In the genomic region with DNA sequence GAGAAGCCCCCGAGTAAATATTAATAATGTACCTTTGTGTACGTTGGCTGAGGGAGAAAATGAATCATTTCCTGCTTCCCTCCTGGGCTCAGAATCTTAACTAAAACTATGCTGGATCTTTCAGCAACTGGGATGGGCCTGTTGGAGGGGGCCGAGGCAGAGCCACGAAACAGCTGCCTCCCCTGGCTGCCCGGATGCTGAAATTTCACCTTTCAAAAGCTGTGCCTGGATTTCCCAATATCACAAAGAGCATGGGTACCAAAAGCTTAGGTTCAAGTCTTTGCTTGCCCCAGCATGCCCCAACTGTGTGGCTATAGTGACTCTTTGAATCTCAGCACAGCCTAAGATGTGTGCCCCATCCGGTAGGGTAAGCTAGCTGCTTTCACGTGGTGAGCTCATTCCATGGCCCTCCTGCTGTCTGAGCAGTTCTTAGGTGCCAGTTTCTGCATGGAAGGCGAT, we compare ENCODE assay signal across 8 cellular contexts.
A peak's percentile ranks its signal among the peaks of the same experiment; 100 is the strongest.
DNase-seq lines count a peak whose midpoint lies in the region; ATAC-seq and TF ChIP-seq lines count a peak whose summit lies in the region.

No MANE protein-coding gene starts in this region.

- no peak for ATAC-seq in stimulated activated naive CD8-positive, alpha-beta T cell treated with anti-CD3 and anti-CD28 coated beads, Interleukin-15, amount 100 ng/mL, for 72 hours
- ATAC-seq in GM19452 (IDR thresholded peaks at IDR 0.05; ENCODE audit: unreplicated experiment), result no peak

- intact Hi-C loops in activated CD4-positive, alpha-beta T cell treated with anti-CD3 and anti-CD28 coated beads, Interleukin-2, amount 10 ng/mL, durations not matched to agents 24 days and 14 days (cut with micrococcal nuclease), result loop anchor here (5.0 kb wide), 1 partner anchor 472 kb away; the partner anchor contains the start of gene PTPRU

- H3K4me3 Mint-ChIP-seq in activated CD4-positive, alpha-beta T cell treated with anti-CD3 and anti-CD28 coated beads, Interleukin-2, amount 10 ng/mL, durations not matched to agents 24 days and 14 days, result peak overlapping the region; percentile 59
- no peak overlapping the region for H3K4me3 Mint-ChIP-seq in chondrocyte (ENCODE audit: unreplicated experiment)
- peak overlapping the region in 1 of 2 donors; percentile 40 for H3K4me3 Mint-ChIP-seq in stimulated activated naive CD8-positive, alpha-beta T cell treated with anti-CD3 and anti-CD28 coated beads, Interleukin-15, amount 100 ng/mL, for 72 hours

- DNase-seq in activated CD4-positive, alpha-beta T cell treated with anti-CD3 and anti-CD28 coated beads, Interleukin-2, amount 10 ng/mL, durations not matched to agents 24 days and 14 days, result peak; percentile 64
- no peak for DNase-seq in activated CD4-positive, alpha-beta T cell treated with anti-CD3 and anti-CD28 coated beads, Interleukin-2, amount 50 U/mL, for 4 hours
- DNase-seq in NCI-H345 treated with DMSO at 0.1 percent for 48 hours (lab: John Stamatoyannopoulos, UW; ENCODE audit: unreplicated experiment) (peak; percentile 29), chondrocyte (ENCODE audit: low spot score) (no peak), D341Med (ENCODE audit: low spot score) (no peak), retina (no peak)
- no peak for DNase-seq in stimulated activated naive CD8-positive, alpha-beta T cell treated with anti-CD3 and anti-CD28 coated beads, Interleukin-15, amount 100 ng/mL, for 72 hours

- H3K4me1 Mint-ChIP-seq in activated CD4-positive, alpha-beta T cell treated with anti-CD3 and anti-CD28 coated beads, Interleukin-2, amount 10 ng/mL, durations not matched to agents 24 days and 14 days, result peaks cover 58% of the 10 kb centered on the region
- peaks cover 31% of the 10 kb centered on the region for H3K4me1 Mint-ChIP-seq in chondrocyte (ENCODE audit: low read depth)
- peaks cover 37% of the 10 kb centered on the region for H3K4me1 Mint-ChIP-seq in stimulated activated naive CD8-positive, alpha-beta T cell treated with anti-CD3 and anti-CD28 coated beads, Interleukin-15, amount 100 ng/mL, for 72 hours

- TF ChIP-seq CTCF in chondrocyte (IDR thresholded peaks at IDR 0.05), result peak; percentile 16

- no peaks in the 10 kb centered on the region for H3K36me3 Mint-ChIP-seq in activated CD4-positive, alpha-beta T cell treated with anti-CD3 and anti-CD28 coated beads, Interleukin-2, amount 10 ng/mL, durations not matched to agents 24 days and 14 days (ENCODE audit: low read depth)
- H3K36me3 Mint-ChIP-seq in chondrocyte (ENCODE audit: low read depth), result no peaks in the 10 kb centered on the region

- H3K9me3 Mint-ChIP-seq in activated CD4-positive, alpha-beta T cell treated with anti-CD3 and anti-CD28 coated beads, Interleukin-2, amount 10 ng/mL, durations not matched to agents 24 days and 14 days, result peaks cover 4% of the 10 kb centered on the region
- H3K9me3 Mint-ChIP-seq in chondrocyte (ENCODE audit: low read depth), result no peaks in the 10 kb centered on the region
- H3K9me3 Mint-ChIP-seq in stimulated activated naive CD8-positive, alpha-beta T cell treated with anti-CD3 and anti-CD28 coated beads, Interleukin-15, amount 100 ng/mL, for 72 hours, result no peaks in the 10 kb centered on the region

- H3K27ac Mint-ChIP-seq in activated CD4-positive, alpha-beta T cell treated with anti-CD3 and anti-CD28 coated beads, Interleukin-2, amount 10 ng/mL, durations not matched to agents 24 days and 14 days, result peak overlapping the region; percentile 83
- peak overlapping the region; percentile 88 for H3K27ac Mint-ChIP-seq in chondrocyte (ENCODE audit: unreplicated experiment)
- peak overlapping the region; percentile 44 to 49 for H3K27ac Mint-ChIP-seq in stimulated activated naive CD8-positive, alpha-beta T cell treated with anti-CD3 and anti-CD28 coated beads, Interleukin-15, amount 100 ng/mL, for 72 hours

- H3K27me3 Mint-ChIP-seq in activated CD4-positive, alpha-beta T cell treated with anti-CD3 and anti-CD28 coated beads, Interleukin-2, amount 10 ng/mL, durations not matched to agents 24 days and 14 days, result peaks cover 10% of the 10 kb centered on the region
- H3K27me3 Mint-ChIP-seq in chondrocyte (ENCODE audit: low read depth), result peaks cover 6% of the 10 kb centered on the region
- peaks cover 60% of the 10 kb centered on the region for H3K27me3 Mint-ChIP-seq in stimulated activated naive CD8-positive, alpha-beta T cell treated with anti-CD3 and anti-CD28 coated beads, Interleukin-15, amount 100 ng/mL, for 72 hours

Comparison
In these comparisons a context has a peak if more than half of its experiments do, and no peak if none do; other contexts are left out.
1. DNase-seq: peak in activated CD4-positive, alpha-beta T cell treated with anti-CD3 and anti-CD28 coated beads, Interleukin-2, amount 10 ng/mL, durations not matched to agents 24 days and 14 days (single experiment) and NCI-H345 treated with DMSO at 0.1 percent for 48 hours (single experiment); none in activated CD4-positive, alpha-beta T cell treated with anti-CD3 and anti-CD28 coated beads, Interleukin-2, amount 50 U/mL, for 4 hours (0 of 2), chondrocyte (single experiment), stimulated activated naive CD8-positive, alpha-beta T cell treated with anti-CD3 and anti-CD28 coated beads, Interleukin-15, amount 100 ng/mL, for 72 hours (0 of 2), D341Med (single experiment) and retina (single experiment).
2. Peak in every context shown above with its lines, with median percentiles within 50 percentile points of each other: H3K27ac Mint-ChIP-seq.